14 cellular contexts compared by ENCODE assay signal in the genomic region with DNA sequence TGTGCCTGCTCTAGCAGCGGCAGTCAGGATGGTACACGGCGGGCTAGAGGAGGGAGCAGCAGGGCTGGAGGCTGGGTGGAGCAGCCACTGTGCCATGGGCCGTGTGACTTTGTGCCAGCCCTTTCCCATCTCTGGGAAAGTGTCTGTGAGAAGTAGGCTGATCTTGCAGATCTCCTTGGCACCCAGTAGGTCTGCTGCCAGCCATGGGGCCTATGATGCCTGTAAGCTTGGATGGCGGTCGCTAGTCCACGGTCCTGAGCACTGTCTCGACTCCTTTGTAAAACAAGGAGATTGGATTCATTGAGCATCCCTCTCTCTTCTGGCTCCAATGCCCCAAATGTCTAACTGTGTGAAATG. TPM values are rescaled to one million over a fixed set of nuclear protein-coding genes. Genes with fewer than 3 reads are reported as not detected.
"Had no signal": no experiment of that assay in that cellular context is flagged by ENCODE, and none has a peak within 500 bp of the region (broad histone marks: within the 10 kb centered on the region; RNA-seq: fewer than 3 reads in every experiment).

No MANE protein-coding gene starts in this region.

- FAIRE-seq: pancreas had no signal

- H3K4me3 Mint-ChIP-seq: activated naive CD8-positive, alpha-beta T cell; mesothelial cell of epicardium had no signal

- H3K4me1 ChIP-seq: pancreas, upper lobe of left lung had no signal

- H3K4me3 ChIP-seq: coronary artery, pancreas, upper lobe of left lung had no signal

- H3K4me1 Mint-ChIP-seq: mesothelial cell of epicardium had no signal

- H3K9me3 ChIP-seq: pancreas, upper lobe of left lung had no signal

- H3K27me3 ChIP-seq: pancreas, upper lobe of left lung had no signal

- H3K36me3 ChIP-seq: pancreas had no signal

- H3K9me3 Mint-ChIP-seq: activated T-helper 2 cell treated with anti-CD3 and anti-CD28 coated beads, Interferon-gamma antibody, Interleukin-2, Interleukin-4, amounts not matched to agents 10 μg/mL and 5 μg/mL and 100 μg/mL, durations not matched to agents 14 hours and 24 hours and 36 hours; mesothelial cell of epicardium had no signal

- H3K27me3 Mint-ChIP-seq: activated naive CD8-positive, alpha-beta T cell had no signal

- DNase-seq: activated T-cell treated with anti-CD3 and anti-CD28 coated beads for 4 hours; amniotic stem cell; central memory CD4-positive, alpha-beta T cell; effector CD8-positive, alpha-beta T cell; foreskin melanocyte; kidney glomerular epithelial cell; pancreas had no signal

- ATAC-seq: pancreas, sciatic nerve had no signal

- H3K27ac Mint-ChIP-seq: mesothelial cell of epicardium had no signal

- H3K27ac ChIP-seq: coronary artery, pancreas, upper lobe of left lung had no signal

RNA-seq across cellular contexts. Expression of a gene that starts 22.6 kb away (rescaled TPM):
- polyA plus RNA-seq: neural cell had no signal
